Comparison of ENCODE assay signal across 21 cellular contexts in genomic region chr7:151836191-151836926, GRCh38.
"Had no signal": no experiment of that assay in that cellular context is flagged by ENCODE, and none has a peak within 500 bp of the region (broad histone marks: within the 10 kb centered on the region; RNA-seq: fewer than 3 reads in every experiment).

No MANE protein-coding gene starts in this region.

- FAIRE-seq: bronchial epithelial cell, endometrium, pancreas had no signal

- H3K4me3 Mint-ChIP-seq: activated naive CD8-positive, alpha-beta T cell treated with anti-CD3 and anti-CD28 coated beads, Interleukin-2, amount 10 ng/mL, durations not matched to agents 7 days and 5 days; WTC11 had no signal

- H3K36me3 ChIP-seq: left lung, pancreas, sigmoid colon had no signal

- ATAC-seq: left lung, natural killer cell, pancreas had no signal

- H3K27me3 ChIP-seq: left lung, pancreas, sigmoid colon had no signal

- H3K27ac ChIP-seq: coronary artery, left lung, pancreas, sigmoid colon had no signal

- H3K27ac Mint-ChIP-seq: activated naive CD8-positive, alpha-beta T cell treated with anti-CD3 and anti-CD28 coated beads, Interleukin-2, amount 10 ng/mL, durations not matched to agents 7 days and 5 days; activated T-helper 2 cell treated with anti-CD3 and anti-CD28 coated beads, Interferon-gamma antibody, Interleukin-2, Interleukin-4, amounts not matched to agents 10 μg/mL and 5 μg/mL and 100 μg/mL, durations not matched to agents 14 hours and 24 hours and 36 hours; WTC11 had no signal

- H3K4me1 ChIP-seq: pancreas, sigmoid colon had no signal

- DNase-seq: activated naive CD4-positive, alpha-beta T cell; activated naive CD8-positive, alpha-beta T cell treated with anti-CD3 and anti-CD28 coated beads, Interleukin-2, amount 10 ng/mL, durations not matched to agents 7 days and 5 days; activated T-cell treated with anti-CD3 and anti-CD28 coated beads, Interleukin-2, amount 50 U/mL, for 1 hour; amniotic stem cell; kidney glomerular epithelial cell; mammary epithelial cell; midbrain; natural killer cell; sigmoid colon; stimulated activated CD4-positive, alpha-beta T cell treated with anti-CD3 and anti-CD28 coated beads, Interleukin-4, amount 100 ng/mL, for 1 hour; stimulated activated naive CD4-positive, alpha-beta T cell treated with Interleukin-2 at 50 U/mL for 16 hours; T-helper 1 cell; T-helper 9 cell had no signal

- H3K27me3 Mint-ChIP-seq: activated naive CD8-positive, alpha-beta T cell treated with anti-CD3 and anti-CD28 coated beads, Interleukin-2, amount 10 ng/mL, durations not matched to agents 7 days and 5 days had no signal

- H3K4me3 ChIP-seq: coronary artery, left lung, pancreas, sigmoid colon, smooth muscle cell had no signal

- H3K36me3 Mint-ChIP-seq: activated naive CD8-positive, alpha-beta T cell treated with anti-CD3 and anti-CD28 coated beads, Interleukin-2, amount 10 ng/mL, durations not matched to agents 7 days and 5 days; natural killer cell; WTC11 had no signal

- H3K9me3 Mint-ChIP-seq: activated naive CD8-positive, alpha-beta T cell treated with anti-CD3 and anti-CD28 coated beads, Interleukin-2, amount 10 ng/mL, durations not matched to agents 7 days and 5 days; activated T-helper 2 cell treated with anti-CD3 and anti-CD28 coated beads, Interferon-gamma antibody, Interleukin-2, Interleukin-4, amounts not matched to agents 10 μg/mL and 5 μg/mL and 100 μg/mL, durations not matched to agents 14 hours and 24 hours and 36 hours; natural killer cell; WTC11 had no signal

- H3K4me2 ChIP-seq: smooth muscle cell had no signal

- H3K9me3 ChIP-seq: left lung, pancreas, sigmoid colon had no signal
